1 cellular context compared by ENCODE assay signal in the genomic region with DNA sequence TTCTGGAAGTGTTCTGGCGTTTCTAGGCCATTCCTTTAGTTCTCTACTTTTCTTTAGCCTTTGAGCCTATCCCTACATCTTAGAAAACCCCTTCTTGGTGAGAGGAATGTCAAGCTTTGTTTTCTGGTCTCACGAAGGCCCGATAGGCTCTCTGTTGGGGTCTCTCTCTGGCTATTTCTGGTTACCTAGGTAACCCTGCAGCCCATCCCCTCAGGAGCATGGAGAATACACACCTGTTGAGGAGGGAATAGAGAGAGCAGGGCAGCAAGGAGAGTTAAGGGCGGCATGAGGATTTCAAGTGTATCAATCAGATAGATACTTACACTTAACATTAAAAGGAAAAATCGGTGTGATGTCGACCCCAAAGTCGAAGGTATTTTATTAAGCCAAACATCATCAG.
TF ChIP-seq lines count a peak whose summit lies in the region.

No MANE protein-coding gene starts in this region.

TF ChIP-seq in K562, 482 proteins besides CTCF, POLR2A, EP300 and RAD21:
- no peak for TF ChIP-seq ARID2 (IDR thresholded peaks at IDR 0.05)
- no peak for TF ChIP-seq HOMEZ (CRISPR knock-in tag; IDR thresholded peaks at IDR 0.05)
- peak; percentile 44; the same call in 1 of the 2 replicates for TF ChIP-seq RFX1 (IDR thresholded peaks at IDR 0.05)
- TF ChIP-seq DLX4 (CRISPR knock-in tag; IDR thresholded peaks at IDR 0.05), result no peak
